Comparison of ENCODE assay signal across 21 cellular contexts in the genomic region with DNA sequence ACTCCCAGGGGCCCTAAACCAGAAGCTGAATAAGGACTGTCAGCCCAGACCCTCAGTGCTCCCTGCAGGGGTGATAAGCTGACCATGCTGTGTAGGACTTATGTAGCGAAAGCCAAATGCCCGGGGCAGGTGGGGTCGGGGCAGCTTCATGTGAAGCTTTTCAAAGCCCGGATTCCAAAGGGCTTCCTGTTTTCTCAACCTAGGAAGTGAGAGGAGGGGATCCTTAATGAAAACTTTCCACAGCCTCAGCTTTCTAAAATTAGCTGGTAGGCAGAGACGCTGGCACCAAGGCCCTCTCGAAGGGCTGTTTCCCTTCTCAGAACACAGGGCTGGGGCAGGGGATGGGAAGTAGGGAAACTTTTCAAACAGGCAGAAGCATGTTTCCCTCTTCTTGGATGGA.
DNase-seq lines count a peak whose midpoint lies in the region; FAIRE-seq and TF ChIP-seq lines count a peak whose summit lies in the region.
"Had no signal": no experiment of that assay in that cellular context is flagged by ENCODE, and none has a peak within 500 bp of the region (broad histone marks: within the 10 kb centered on the region; RNA-seq: fewer than 3 reads in every experiment).

No MANE protein-coding gene starts in this region.

- FAIRE-seq in frontal cortex (lab: Jason Lieb, UNC): no peak
- FAIRE-seq: colon had no signal

- H3K27ac ChIP-seq in coronary artery: peak overlapping the region; percentile 28 to 76
- H3K27ac ChIP-seq in right atrium auricular region: peak overlapping the region; percentile 48 to 51
- H3K27ac ChIP-seq: body of pancreas had no signal

- no peak overlapping the region for H3K4me3 ChIP-seq in coronary artery
- H3K4me3 ChIP-seq in right atrium auricular region: no peak overlapping the region
- H3K4me3 ChIP-seq: body of pancreas, MG63, tibial artery had no signal

- H3K9me3 ChIP-seq in right atrium auricular region: no peaks in the 10 kb centered on the region
- H3K9me3 ChIP-seq: body of pancreas, MG63, tibial artery had no signal

- peaks cover 4% of the 10 kb centered on the region for H3K36me3 ChIP-seq in right atrium auricular region
- H3K36me3 ChIP-seq: MG63, tibial artery had no signal

- DNase-seq in CD1c-positive myeloid dendritic cell (ENCODE audit: extremely low spot score): peak; percentile 30
- no peak for DNase-seq in coronary artery (ENCODE audit: low spot score)
- no peak for DNase-seq in right atrium auricular region (ENCODE audit: low spot score)
- DNase-seq in posterior vena cava (ENCODE audit: low spot score): peak; percentile 75
- DNase-seq in frontal cortex (ENCODE audit: low spot score in 2 of 2): no peak
- no peak for DNase-seq in ACHN
- DNase-seq in DMS153 treated with DMSO at 0.1 percent for 48 hours (lab: John Stamatoyannopoulos, UW; ENCODE audit: unreplicated experiment): no peak
- DNase-seq in NCI-H1694 treated with DMSO at 0.1 percent for 48 hours (lab: John Stamatoyannopoulos, UW): no peak
- DNase-seq: activated CD4-positive, alpha-beta T cell treated with anti-CD3 and anti-CD28 coated beads, Interleukin-2, amount 10 ng/mL, durations not matched to agents 24 days and 14 days; activated naive CD8-positive, alpha-beta T cell treated with anti-CD3 and anti-CD28 coated beads, Interleukin-2, amount 10 ng/mL, durations not matched to agents 7 days and 5 days; body of pancreas; DMS 273 treated with DMSO at 0.1 percent for 48 hours; GF-D8; HFFc6; MG63; NCI-H1417 treated with DMSO at 0.1 percent for 48 hours; NCI-H2171; NCI-H69; retina; tibial artery had no signal

- intact Hi-C loops in posterior vena cava (cut with DNase I): no loop called here

- no peaks in the 10 kb centered on the region for H3K27me3 ChIP-seq in right atrium auricular region
- H3K27me3 ChIP-seq: body of pancreas, MG63, tibial artery had no signal

- in situ Hi-C loops in ACHN (cut with HindIII; ENCODE audit: low pct_ligation_motif_present, low pct_unique_long_range_greater_than_20kb, low sequenced_read_pairs): loop anchor here (25.0 kb wide), 1 partner anchor 194 kb away; no protein-coding TSS in a partner anchor

- TF ChIP-seq CTCF in coronary artery (IDR thresholded peaks at IDR 0.05) (no peak), right atrium auricular region (IDR thresholded peaks at IDR 0.05) (no peak)

- H3K4me1 ChIP-seq in right atrium auricular region: peaks cover 2 to 34% of the 10 kb centered on the region in 2 donors

Comparison
In these comparisons a context has a peak if more than half of its experiments do, and no peak if none do; other contexts are left out.
1. DNase-seq: peak in CD1c-positive myeloid dendritic cell (single experiment) and posterior vena cava (single experiment); none in coronary artery (single experiment), right atrium auricular region (single experiment), frontal cortex (0 of 2), ACHN (single experiment), DMS153 treated with DMSO at 0.1 percent for 48 hours (single experiment) and NCI-H1694 treated with DMSO at 0.1 percent for 48 hours (single experiment).